ENCODE assay signal across 10 cellular contexts in genomic region chr11:75476716-75477613, GRCh38. TPM values are rescaled to one million over a fixed set of nuclear protein-coding genes. Genes with fewer than 3 reads are reported as not detected.
DNase-seq lines count a peak whose midpoint lies in the region; ATAC-seq, FAIRE-seq and TF ChIP-seq lines count a peak whose summit lies in the region.
"Had no signal": no experiment of that assay in that cellular context is flagged by ENCODE, and none has a peak within 500 bp of the region (broad histone marks: within the 10 kb centered on the region; RNA-seq: fewer than 3 reads in every experiment).

No MANE protein-coding gene starts in this region.

- H3K4me1 ChIP-seq in cardiac muscle cell (ENCODE audit: low read depth) (peaks cover 12% of the 10 kb centered on the region), NT2/D1 (ENCODE audit: insufficient read depth, insufficient read length) (peaks cover 27% of the 10 kb centered on the region), kidney (ENCODE audit: control insufficient read depth in 1 of 2, insufficient read depth in 1 of 2, low read depth in 1 of 2, low read length in 2 of 2) (peaks cover 0 to 15% of the 10 kb centered on the region in 2 donors)

- peak overlapping the region; percentile 4 for H3K9ac ChIP-seq in NT2/D1 (ENCODE audit: insufficient read length, low read depth)
- no peak overlapping the region for H3K9ac ChIP-seq in kidney (ENCODE audit: low read length in 2 of 2)

- TF ChIP-seq CTCF in cardiac muscle cell (IDR thresholded peaks at IDR 0.05; ENCODE audit: low read depth, low read length) (no peak), kidney (IDR thresholded peaks at IDR 0.05; ENCODE audit: borderline replicate concordance, extremely low read depth, insufficient read depth) (no peak)

- H3K27ac ChIP-seq in cardiac muscle cell (peak overlapping the region; percentile 73), kidney (ENCODE audit: low read depth in 2 of 2, low read length in 2 of 2) (no peak overlapping the region)
- H3K27ac ChIP-seq: brain microvascular endothelial cell had no signal

- H3K4me3 ChIP-seq in cardiac muscle cell: no peak overlapping the region
- no peak overlapping the region for H3K4me3 ChIP-seq in NT2/D1 (ENCODE audit: insufficient read length, low read depth)
- no peak overlapping the region for H3K4me3 ChIP-seq in kidney (ENCODE audit: low read length in 2 of 2)

- H3K27me3 ChIP-seq in cardiac muscle cell: no peaks in the 10 kb centered on the region
- no peaks in the 10 kb centered on the region for H3K27me3 ChIP-seq in NT2/D1 (ENCODE audit: insufficient read depth, insufficient read length)
- H3K27me3 ChIP-seq: brain microvascular endothelial cell had no signal

- FAIRE-seq in kidney (lab: Jason Lieb, UNC): no peak

- intact Hi-C loops in left cardiac atrium (cut with DNase I): no loop called here
- intact Hi-C loops in kidney (cut with DNase I): no loop called here

- no peak for DNase-seq in cardiac muscle cell (ENCODE audit: low read depth in 1 of 2, low spot score in 1 of 2)
- no peak for DNase-seq in left cardiac atrium
- DNase-seq in NT2/D1 (ENCODE audit: low read depth, low spot score): no peak
- DNase-seq in kidney: peak; percentile 49
- no peak for DNase-seq in GM03348 (ENCODE audit: low spot score)
- DNase-seq: activated CD4-positive, alpha-beta T cell treated with anti-CD3 and anti-CD28 coated beads, Interleukin-2, amount 50 U/mL, for 1 hour had no signal

- ATAC-seq in left cardiac atrium: no peak
- ATAC-seq in GM18520 (IDR thresholded peaks at IDR 0.05; ENCODE audit: unreplicated experiment): no peak
- ATAC-seq in HG02981 (IDR thresholded peaks at IDR 0.05; ENCODE audit: unreplicated experiment): no peak
- no peak for ATAC-seq in HG02642 (IDR thresholded peaks at IDR 0.05; ENCODE audit: poor library complexity, unreplicated experiment)

- H3K36me3 ChIP-seq in cardiac muscle cell (no peaks in the 10 kb centered on the region), NT2/D1 (ENCODE audit: insufficient read depth, insufficient read length, low read length) (peaks cover 54% of the 10 kb centered on the region), kidney (ENCODE audit: control insufficient read depth in 1 of 2, insufficient read depth in 2 of 2, low read length in 2 of 2) (no peaks in the 10 kb centered on the region)
- H3K36me3 ChIP-seq: brain microvascular endothelial cell had no signal

- no peaks in the 10 kb centered on the region for H3K9me3 ChIP-seq in cardiac muscle cell (ENCODE audit: low read depth)
- no peaks in the 10 kb centered on the region for H3K9me3 ChIP-seq in NT2/D1 (ENCODE audit: insufficient read depth, low read length)
- no peaks in the 10 kb centered on the region for H3K9me3 ChIP-seq in kidney (ENCODE audit: control insufficient read depth in 1 of 2, low read length in 2 of 2)

RNA-seq across cellular contexts. Expression of gene KLHL35, which starts 44.0 kb away (rescaled TPM):
- total RNA-seq in cardiac muscle cell (2.2 and 2.7 TPM in 2 replicates), left cardiac atrium (1 to 10 TPM; 1.1 to 1.2 TPM), kidney (1.8 TPM)
- polyA plus RNA-seq in cardiac muscle cell (2.6 and 3.4 TPM in 2 replicates), kidney (ENCODE audit: insufficient read depth, low read depth, low replicate concordance) (0.26 TPM)

RNA-seq across cellular contexts. Expression of gene GDPD5, which starts 48.8 kb away (rescaled TPM):
- total RNA-seq in cardiac muscle cell (5.8 and 19.4 TPM in 2 replicates), left cardiac atrium (10 to 100 TPM; 12.3 to 17.6 TPM), kidney (11.4 TPM)
- polyA plus RNA-seq in cardiac muscle cell (6.6 and 16.6 TPM in 2 replicates), kidney (ENCODE audit: insufficient read depth, low read depth, low replicate concordance) (3.9 TPM)
